In the genomic region with DNA sequence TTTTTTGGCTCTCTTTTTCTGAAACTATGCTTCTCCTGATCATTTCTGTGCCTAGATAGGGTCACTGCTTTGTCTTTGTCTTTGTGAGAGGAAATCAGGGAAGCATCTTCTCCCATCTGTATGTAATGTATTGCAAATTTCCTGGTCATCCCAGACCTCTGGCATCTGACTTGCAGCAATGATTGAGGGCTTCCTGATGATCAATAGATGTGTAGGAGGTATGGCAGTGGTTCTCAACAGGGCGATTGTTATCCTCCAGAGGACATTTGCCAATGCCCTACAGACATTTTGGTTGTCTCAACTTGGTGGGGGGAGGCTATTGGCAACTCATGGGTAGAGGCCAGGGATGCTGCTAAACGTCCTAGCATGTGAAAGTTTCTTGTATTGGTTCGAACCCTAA, we compare ENCODE assay signal across 1 cellular context.
TF ChIP-seq lines count a peak whose summit lies in the region.

No MANE protein-coding gene starts in this region.

TF ChIP-seq in endothelial cell of umbilical vein, 7 proteins besides CTCF, POLR2A, EP300 and RAD21:
- TF ChIP-seq POLR2AphosphoS5 (IDR thresholded peaks at IDR 0.05; ENCODE audit: insufficient read depth, low read depth, low read length) (no peak), MYC (IDR thresholded peaks at IDR 0.05; ENCODE audit: low read depth, low read length) (no peak), FOS (IDR thresholded peaks at IDR 0.05; ENCODE audit: borderline replicate concordance, insufficient read depth, low read length) (no peak), EZH2 (IDR thresholded peaks at IDR 0.05; ENCODE audit: borderline replicate concordance, low read depth, low read length, severe bottlenecking) (no peak), JUN (IDR thresholded peaks at IDR 0.05; ENCODE audit: borderline replicate concordance, insufficient read depth, insufficient read length, low read depth) (no peak)
- TF ChIP-seq, protein P1, sequence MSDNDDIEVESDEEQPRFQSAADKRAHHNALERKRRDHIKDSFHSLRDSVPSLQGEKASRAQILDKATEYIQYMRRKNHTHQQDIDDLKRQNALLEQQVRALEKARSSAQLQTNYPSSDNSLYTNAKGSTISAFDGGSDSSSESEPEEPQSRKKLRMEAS (IDR thresholded peaks at IDR 0.05; ENCODE audit: insufficient read depth, insufficient read length): no peak
